In the genomic region with DNA sequence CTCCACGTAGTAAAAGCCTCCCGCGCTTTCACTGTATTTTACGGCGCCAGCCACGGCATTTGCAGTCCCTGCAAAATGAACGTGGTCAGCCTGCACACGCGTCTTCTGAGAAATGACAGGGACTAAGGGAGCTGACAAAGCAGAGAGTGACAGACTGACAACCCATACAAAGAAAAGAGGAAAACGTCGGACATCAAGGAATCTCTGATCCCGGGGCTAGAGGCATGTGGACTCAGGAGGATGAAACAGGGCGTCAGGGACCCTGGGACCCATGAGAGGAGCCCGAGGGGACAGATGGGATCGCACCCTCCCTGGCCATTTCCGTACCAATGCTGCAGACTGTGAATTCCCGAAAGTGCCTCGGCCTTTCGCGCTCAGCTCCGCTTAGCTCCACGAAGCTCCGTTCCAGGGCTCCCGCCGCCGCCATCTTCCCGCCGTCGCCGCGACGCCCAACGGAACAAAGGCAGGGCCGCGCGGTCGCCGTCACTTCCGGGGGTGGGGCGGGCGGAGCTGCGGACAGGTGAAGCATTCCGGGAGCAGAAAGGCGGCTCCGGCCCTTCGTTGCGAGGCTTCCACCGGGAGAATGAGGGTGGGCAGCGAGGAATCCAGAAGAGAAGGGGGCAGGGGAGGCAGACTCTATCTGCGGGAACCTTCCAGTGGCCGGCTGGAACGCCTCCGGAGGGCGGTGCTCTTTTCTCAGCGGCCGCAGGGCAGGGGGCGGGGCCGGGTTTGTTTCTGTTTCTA, we compare ENCODE assay signal across 8 cellular contexts. TPM values are rescaled to one million over a fixed set of nuclear protein-coding genes. Genes with fewer than 3 reads are reported as not detected.
A peak's percentile ranks its signal among the peaks of the same experiment; 100 is the strongest.
DNase-seq lines count a peak whose midpoint lies in the region; ATAC-seq, FAIRE-seq and TF ChIP-seq lines count a peak whose summit lies in the region.

A gene with protein sequence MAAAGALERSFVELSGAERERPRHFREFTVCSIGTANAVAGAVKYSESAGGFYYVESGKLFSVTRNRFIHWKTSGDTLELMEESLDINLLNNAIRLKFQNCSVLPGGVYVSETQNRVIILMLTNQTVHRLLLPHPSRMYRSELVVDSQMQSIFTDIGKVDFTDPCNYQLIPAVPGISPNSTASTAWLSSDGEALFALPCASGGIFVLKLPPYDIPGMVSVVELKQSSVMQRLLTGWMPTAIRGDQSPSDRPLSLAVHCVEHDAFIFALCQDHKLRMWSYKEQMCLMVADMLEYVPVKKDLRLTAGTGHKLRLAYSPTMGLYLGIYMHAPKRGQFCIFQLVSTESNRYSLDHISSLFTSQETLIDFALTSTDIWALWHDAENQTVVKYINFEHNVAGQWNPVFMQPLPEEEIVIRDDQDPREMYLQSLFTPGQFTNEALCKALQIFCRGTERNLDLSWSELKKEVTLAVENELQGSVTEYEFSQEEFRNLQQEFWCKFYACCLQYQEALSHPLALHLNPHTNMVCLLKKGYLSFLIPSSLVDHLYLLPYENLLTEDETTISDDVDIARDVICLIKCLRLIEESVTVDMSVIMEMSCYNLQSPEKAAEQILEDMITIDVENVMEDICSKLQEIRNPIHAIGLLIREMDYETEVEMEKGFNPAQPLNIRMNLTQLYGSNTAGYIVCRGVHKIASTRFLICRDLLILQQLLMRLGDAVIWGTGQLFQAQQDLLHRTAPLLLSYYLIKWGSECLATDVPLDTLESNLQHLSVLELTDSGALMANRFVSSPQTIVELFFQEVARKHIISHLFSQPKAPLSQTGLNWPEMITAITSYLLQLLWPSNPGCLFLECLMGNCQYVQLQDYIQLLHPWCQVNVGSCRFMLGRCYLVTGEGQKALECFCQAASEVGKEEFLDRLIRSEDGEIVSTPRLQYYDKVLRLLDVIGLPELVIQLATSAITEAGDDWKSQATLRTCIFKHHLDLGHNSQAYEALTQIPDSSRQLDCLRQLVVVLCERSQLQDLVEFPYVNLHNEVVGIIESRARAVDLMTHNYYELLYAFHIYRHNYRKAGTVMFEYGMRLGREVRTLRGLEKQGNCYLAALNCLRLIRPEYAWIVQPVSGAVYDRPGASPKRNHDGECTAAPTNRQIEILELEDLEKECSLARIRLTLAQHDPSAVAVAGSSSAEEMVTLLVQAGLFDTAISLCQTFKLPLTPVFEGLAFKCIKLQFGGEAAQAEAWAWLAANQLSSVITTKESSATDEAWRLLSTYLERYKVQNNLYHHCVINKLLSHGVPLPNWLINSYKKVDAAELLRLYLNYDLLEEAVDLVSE (N-terminal part only) (minus strand): TSS at position 459 of the 744 bp plus-strand sequence. CDS start 32 bp downstream, at position 427.

- CTCF ChIA-PET in Caco-2 (lab: Charles Lee), result no interaction called here

- no TSS peak for BruUV-seq in Caco-2 (replicated peaks; lab: Mats Ljungman, UMichigan)

- FAIRE-seq in HTR-8/SVneo (lab: Jason Lieb, UNC), result peak; percentile 91

- H3K36me3 Mint-ChIP-seq in Caco-2 (ENCODE audit: insufficient read depth, unreplicated experiment), result peaks cover 40% of the 10 kb centered on the region

- intact Hi-C loops in Caco-2 (cut with micrococcal nuclease; ENCODE audit: unreplicated experiment) (loop anchor here (2.0 kb wide), 1 partner anchor 81 kb away; a partner anchor contains a TSS), mucosa of descending colon (cut with DNase I, micrococcal nuclease) (no loop called here)

- TF ChIP-seq CTCF in Caco-2 (IDR thresholded peaks at IDR 0.05; ENCODE audit: insufficient read depth in 1 of 2, low read depth in 1 of 2, low read length in 1 of 2, severe bottlenecking in 1 of 2, unreplicated experiment in 1 of 2) (no peak), epithelial cell of proximal tubule (conservative IDR thresholded peaks at IDR 0.05; ENCODE audit: low read depth, low read length) (no peak), mucosa of descending colon (IDR thresholded peaks at IDR 0.05) (no peak)

- H3K4me1 Mint-ChIP-seq in Caco-2 (ENCODE audit: low read depth, unreplicated experiment), result peaks cover 12% of the 10 kb centered on the region

- DNase-seq in Caco-2 (peak; percentile 85 to 92), HTR-8/SVneo (ENCODE audit: insufficient read length, low spot score) (peak; percentile 85), OCI-M1 (lab: John Stamatoyannopoulos, UW) (peak; percentile 91), activated T-cell treated with anti-CD3 and anti-CD28 coated beads for 48 hours (ENCODE audit: low read depth) (peak; percentile 89), epithelial cell of proximal tubule (ENCODE audit: low read depth) (no peak), mucosa of descending colon (peak; percentile 93 to 94 (median 93))
- peak; percentile 76 to 81 for DNase-seq in stimulated activated CD8-positive, alpha-beta memory T cell treated with anti-CD3 and anti-CD28 coated beads, Interleukin-4, amount 100 ng/mL, for 1 hour (ENCODE audit: low read depth in 2 of 2, low spot score in 1 of 2)

- POLR2A ChIA-PET in Caco-2 (lab: Charles Lee), result interaction anchor here (1.0 to 1.1 kb wide), 4 partner anchors 60 to 80 kb away, joined by 3 to 4 read pairs (median 3); no protein-coding TSS in a partner anchor

- H3K4me3 Mint-ChIP-seq in Caco-2 (ENCODE audit: unreplicated experiment), result peak within 1 kb of the TSS; percentile 90

- H3K27me3 ChIP-seq in Caco-2 (replicated peaks; ENCODE audit: control insufficient read depth, insufficient read depth, low read length), result no peaks in the 10 kb centered on the region

- peaks cover 1% of the 10 kb centered on the region for H3K36me3 ChIP-seq in Caco-2 (ENCODE audit: control insufficient read depth, insufficient read depth, low read length)
- H3K36me3 ChIP-seq in mucosa of descending colon (ENCODE audit: low read depth), result no peaks in the 10 kb centered on the region

- no peaks in the 10 kb centered on the region for H3K9me3 ChIP-seq in Caco-2
- H3K9me3 ChIP-seq in mucosa of descending colon, result no peaks in the 10 kb centered on the region

- no peaks in the 10 kb centered on the region for H3K9me3 Mint-ChIP-seq in Caco-2 (ENCODE audit: unreplicated experiment)

- H3K4me1 ChIP-seq in Caco-2 (peaks cover 11% of the 10 kb centered on the region), mucosa of descending colon (ENCODE audit: low read depth) (peaks cover 11% of the 10 kb centered on the region)

- no peaks in the 10 kb centered on the region for H3K27me3 Mint-ChIP-seq in Caco-2 (ENCODE audit: insufficient read depth, unreplicated experiment)

- peak within 1 kb of the TSS; percentile 98 for H3K27ac Mint-ChIP-seq in Caco-2 (ENCODE audit: unreplicated experiment)

- ATAC-seq in GM21367 (IDR thresholded peaks at IDR 0.05; ENCODE audit: unreplicated experiment) (peak; percentile 62), mucosa of descending colon (peak; percentile 96)

- H3K4me3 ChIP-seq in Caco-2 (ENCODE audit: low read depth, low read length) (peak within 1 kb of the TSS; percentile 96), epithelial cell of proximal tubule (ENCODE audit: low read depth, low read length) (peak within 1 kb of the TSS; percentile 73), mucosa of descending colon (peak within 1 kb of the TSS; percentile 76)

RNA-seq across cellular contexts. Expression of the gene that starts here (rescaled TPM):
- 72.9 and 74.7 TPM in 2 replicates for total RNA-seq in Caco-2 (2022)
- total RNA-seq in epithelial cell of proximal tubule, result 12.3 and 19.9 TPM in 2 replicates
- 10 to 100 TPM; 24.3 to 28.4 (median 28.2) TPM for total RNA-seq in mucosa of descending colon
